ENCODE assay signal across 7 cellular contexts in the genomic region with DNA sequence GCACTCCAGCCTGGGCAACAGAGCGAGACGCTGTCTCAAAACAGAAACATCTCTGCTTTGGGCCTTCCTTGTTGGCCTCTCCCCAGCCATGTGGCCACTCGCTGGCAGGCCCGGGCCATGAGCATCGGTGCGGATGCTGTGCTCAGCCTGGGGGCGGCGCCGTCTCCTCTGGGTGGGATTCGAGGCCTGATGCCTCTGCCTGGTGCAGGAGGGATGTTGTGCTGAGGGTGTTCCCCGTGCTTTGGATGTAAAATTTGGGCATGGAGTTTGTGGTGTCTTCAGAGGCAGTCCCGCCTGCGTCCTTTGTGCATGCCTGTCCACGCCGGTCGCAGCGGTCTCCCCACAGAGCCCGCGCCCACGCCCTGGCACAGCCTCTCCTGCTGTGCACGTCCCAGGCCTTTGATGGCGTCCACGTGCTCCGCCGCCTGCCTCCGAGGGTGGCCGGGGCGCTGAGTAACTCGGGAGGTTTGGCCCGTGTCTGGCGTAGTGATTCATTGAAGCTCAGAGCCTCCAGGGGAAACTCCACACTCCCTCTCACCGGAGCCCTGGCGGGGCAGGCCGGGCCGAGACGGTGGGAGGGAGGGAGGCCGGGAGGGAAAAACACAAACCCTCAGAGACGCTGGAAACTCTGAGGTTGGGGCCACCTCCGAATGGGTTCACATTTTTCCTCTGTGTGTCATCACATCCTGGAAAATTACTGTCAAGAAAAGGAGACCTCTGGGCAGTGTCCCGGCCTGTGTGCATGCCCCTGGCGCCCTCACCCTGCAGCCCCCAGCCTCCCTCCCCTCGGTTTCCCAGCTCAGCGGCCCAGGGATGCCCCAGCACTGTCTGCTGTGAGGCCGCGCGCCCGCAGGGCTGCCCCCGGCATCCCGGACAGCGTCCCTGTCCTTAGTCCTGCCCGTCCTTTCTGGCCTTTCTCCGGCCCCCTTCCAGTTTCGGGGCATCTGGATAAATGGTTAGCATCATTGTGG. TPM values are rescaled to one million over a fixed set of nuclear protein-coding genes. Genes with fewer than 3 reads are reported as not detected.
DNase-seq lines count a peak whose midpoint lies in the region; ATAC-seq, FAIRE-seq and TF ChIP-seq lines count a peak whose summit lies in the region.
"Had no signal": no experiment of that assay in that cellular context is flagged by ENCODE, and none has a peak within 500 bp of the region (broad histone marks: within the 10 kb centered on the region; RNA-seq: fewer than 3 reads in every experiment).

No MANE protein-coding gene starts in this region.

- H3K36me3 ChIP-seq in sigmoid colon, result no peaks in the 10 kb centered on the region

- DNase-seq in HTR-8/SVneo (ENCODE audit: insufficient read length, low spot score) (peak; percentile 92), dermis microvascular lymphatic vessel endothelial cell (ENCODE audit: low read depth in 2 of 2) (peak; percentile 30 to 89), sigmoid colon (peak; percentile 95), KBM-7 (no peak), T-cell (no peak)

- ATAC-seq in T-cell (replicated peaks in 1 of 4) (no peak), HG03175 (IDR thresholded peaks at IDR 0.05; ENCODE audit: unreplicated experiment) (no peak)

- H3K27me3 Mint-ChIP-seq in T-cell, result no peaks in the 10 kb centered on the region

- POLR2A ChIA-PET in T-cell (lab: Charles Lee), result no interaction called here

- H3K4me1 ChIP-seq in sigmoid colon, result peaks cover 0 to 55% (median 50%) of the 10 kb centered on the region in 4 donors

- H3K27ac ChIP-seq in sigmoid colon, result peak overlapping the region; percentile 46 to 72 (median 62)

- no peak overlapping the region for H3K4me3 Mint-ChIP-seq in T-cell

- in situ Hi-C loops in KBM-7 (cut with MboI; ENCODE audit: low pct_unique_long_range_greater_than_20kb, low sequenced_read_pairs), result no loop called here

- no peaks in the 10 kb centered on the region for H3K27me3 ChIP-seq in sigmoid colon

- no peak for TF ChIP-seq CTCF in sigmoid colon (IDR thresholded peaks at IDR 0.05)

- CTCF ChIA-PET in T-cell (lab: Charles Lee), result no interaction called here

- H3K9me3 ChIP-seq in sigmoid colon, result no peaks in the 10 kb centered on the region

- intact Hi-C loops in sigmoid colon (cut with DNase I), result no loop called here

- peak in 1 of 4 donors; percentile 36 for TF ChIP-seq EP300 in sigmoid colon (IDR thresholded peaks at IDR 0.05)

- WGBS in sigmoid colon, 2 donors, result 81 to 88% methylated on average over 53 of the region's 53 CpGs

- TF ChIP-seq POLR2A in sigmoid colon (IDR thresholded peaks at IDR 0.05), result no peak

- peak overlapping the region in 1 of 4 donors; percentile 2 for H3K4me3 ChIP-seq in sigmoid colon

- FAIRE-seq in HTR-8/SVneo (lab: Jason Lieb, UNC), result peak; percentile 80
- FAIRE-seq: frontal cortex had no signal

- H3K4me1 Mint-ChIP-seq in T-cell, result no peaks in the 10 kb centered on the region

- H3K27ac Mint-ChIP-seq in T-cell, result no peak overlapping the region

- H3K9me3 Mint-ChIP-seq in T-cell, result no peaks in the 10 kb centered on the region

- H3K36me3 Mint-ChIP-seq in T-cell, result no peaks in the 10 kb centered on the region

RNA-seq across cellular contexts. Expression of a gene that starts 19.0 kb away (rescaled TPM):
- total RNA-seq in dermis microvascular lymphatic vessel endothelial cell (23.5 and 38.6 TPM in 2 replicates), sigmoid colon (100 to 1,000 TPM in 3 of 4 donors, 10 to 100 TPM in 1; 78.4 to 164 (median 124) TPM), T-cell (10 to 100 TPM; 26.7 to 47.8 (median 43.7) TPM)
- polyA plus RNA-seq in sigmoid colon, result 100 to 1,000 TPM; 249 to 273 (median 258) TPM

RNA-seq across cellular contexts. Expression of a gene that starts 19.4 kb away (rescaled TPM):
- total RNA-seq in dermis microvascular lymphatic vessel endothelial cell (10.0 and 10.1 TPM in 2 replicates), sigmoid colon (1 to 10 TPM; 5.3 to 8.8 (median 6.9) TPM), T-cell (10 to 100 TPM; 13.3 to 28.5 (median 22.3) TPM)
- polyA plus RNA-seq in sigmoid colon, result 10 to 100 TPM in 1 of 3 donors, 1 to 10 TPM in 2; 6.6 to 28.6 (median 6.7) TPM

RNA-seq across cellular contexts. Expression of a gene that starts 26.3 kb away (rescaled TPM):
- total RNA-seq in dermis microvascular lymphatic vessel endothelial cell, result 22.0 and 23.4 TPM in 2 replicates
- 10 to 100 TPM in 3 of 4 donors, 1 to 10 TPM in 1; 9.3 to 27.7 (median 19.3) TPM for total RNA-seq in sigmoid colon
- 10 to 100 TPM; 23.4 to 35.9 (median 25.8) TPM for polyA plus RNA-seq in sigmoid colon
- 10 to 100 TPM; 34.6 to 49.7 (median 44.9) TPM for total RNA-seq in T-cell

RNA-seq across cellular contexts. Expression of a gene that starts 27.8 kb away (rescaled TPM):
- 12.5 and 14.5 TPM in 2 replicates for total RNA-seq in dermis microvascular lymphatic vessel endothelial cell
- total RNA-seq in sigmoid colon, result 1 to 10 TPM in 3 of 4 donors, under 1 TPM in 1; 0.99 to 6.1 (median 2.8) TPM
- polyA plus RNA-seq in sigmoid colon, result 10 to 100 TPM in 1 of 3 donors, 1 to 10 TPM in 1, under 1 TPM in 1; 0.60 to 11.8 (median 2.8) TPM
- total RNA-seq in T-cell, result 1 to 10 TPM; 1.1 to 5.4 (median 3.6) TPM

RNA-seq across cellular contexts. Expression of a gene that starts 33.8 kb away (rescaled TPM):
- 33.1 and 42.7 TPM in 2 replicates for total RNA-seq in dermis microvascular lymphatic vessel endothelial cell
- 10 to 100 TPM; 44.3 to 94.8 (median 86.3) TPM for total RNA-seq in sigmoid colon
- 100 to 1,000 TPM; 130 to 163 (median 147) TPM for polyA plus RNA-seq in sigmoid colon
- 100 to 1,000 TPM in 1 of 5 donors, 10 to 100 TPM in 4; 70.4 to 111 (median 96.1) TPM for total RNA-seq in T-cell

Comparison
In these comparisons a context has a peak if more than half of its experiments do, and no peak if none do; other contexts are left out.
1. DNase-seq: peak in HTR-8/SVneo (single experiment), dermis microvascular lymphatic vessel endothelial cell (2 of 2) and sigmoid colon (single experiment); none in KBM-7 (single experiment) and T-cell (0 of 34).